ENCODE assay signal across 1 cellular context in the genomic region with DNA sequence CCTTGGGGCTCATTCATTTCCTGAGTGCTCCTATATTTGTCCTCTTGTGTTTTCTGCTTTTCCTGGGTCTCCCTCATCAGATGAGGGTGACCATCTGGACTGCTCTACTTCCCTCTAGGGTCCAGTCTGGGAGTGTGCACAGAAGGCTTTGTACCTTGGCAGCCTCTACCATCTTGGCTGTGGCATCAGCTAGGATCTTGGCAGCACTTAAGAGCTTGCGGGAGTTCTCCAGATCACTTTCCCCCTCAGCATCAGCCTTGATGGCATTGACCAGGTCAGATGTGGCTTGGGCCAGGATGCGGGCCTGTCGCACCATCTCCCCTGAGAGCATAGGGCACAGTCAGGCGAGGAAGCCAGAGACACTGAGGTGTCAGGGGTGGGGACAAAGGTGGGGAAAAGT.
TF ChIP-seq lines count a peak whose summit lies in the region.

No MANE protein-coding gene starts in this region.

TF ChIP-seq in SK-N-SH, 30 proteins besides CTCF, POLR2A, EP300 and RAD21 (continued from another document):
- TF ChIP-seq NFIC (IDR thresholded peaks at IDR 0.05; ENCODE audit: borderline replicate concordance) (no peak), RXRA (IDR thresholded peaks at IDR 0.05; ENCODE audit: borderline replicate concordance, low read depth) (no peak), SIN3A (IDR thresholded peaks at IDR 0.05; ENCODE audit: borderline replicate concordance, low read depth, low read length) (no peak), USF1 (IDR thresholded peaks at IDR 0.05; ENCODE audit: borderline replicate concordance, low read depth) (no peak), GABPA (IDR thresholded peaks at IDR 0.05; ENCODE audit: low read depth) (no peak), EZH2phosphoT487 (IDR thresholded peaks at IDR 0.05; ENCODE audit: borderline replicate concordance, low read depth) (no peak), TAF1 (IDR thresholded peaks at IDR 0.05; ENCODE audit: borderline replicate concordance, low read depth, low read length) (no peak), FOXM1 (IDR thresholded peaks at IDR 0.05; ENCODE audit: low read depth) (no peak), NRF1 (IDR thresholded peaks at IDR 0.05; ENCODE audit: low read depth, low read length) (no peak), ZBTB33 (IDR thresholded peaks at IDR 0.05; ENCODE audit: borderline replicate concordance, low read depth) (no peak), POLR2AphosphoS5 (IDR thresholded peaks at IDR 0.05; ENCODE audit: low read depth, low read length) (no peak), PBX3 (IDR thresholded peaks at IDR 0.05) (no peak)
TF ChIP-seq in SK-N-SH: peak in this region for 0.
